ENCODE assay signal across 8 cellular contexts in genomic region chrX:10769165-10769564, GRCh38.
DNase-seq lines count a peak whose midpoint lies in the region; ATAC-seq and TF ChIP-seq lines count a peak whose summit lies in the region.
"Had no signal": no experiment of that assay in that cellular context is flagged by ENCODE, and none has a peak within 500 bp of the region (broad histone marks: within the 10 kb centered on the region; RNA-seq: fewer than 3 reads in every experiment).

No MANE protein-coding gene starts in this region.

- H3K27ac ChIP-seq in mesenchymal stem cell (ENCODE audit: low read length, poor library complexity, severe bottlenecking) = no peak overlapping the region
- no peak overlapping the region for H3K27ac ChIP-seq in CD4-positive, alpha-beta T cell (ENCODE audit: low read depth, low read length)

- H3K18ac ChIP-seq in mesenchymal stem cell (ENCODE audit: low read depth in 1 of 2, low read length in 2 of 2) = no peak overlapping the region

- no peak overlapping the region for H2AK5ac ChIP-seq in mesenchymal stem cell (ENCODE audit: low read length, severe bottlenecking)

- no peaks in the 10 kb centered on the region for H3K9me3 ChIP-seq in mesenchymal stem cell (ENCODE audit: control insufficient read depth, low read length)
- no peaks in the 10 kb centered on the region for H3K9me3 ChIP-seq in CD4-positive, alpha-beta T cell (ENCODE audit: control insufficient read depth, low read length)

- peak overlapping the region; percentile 81 for H3K9ac ChIP-seq in mesenchymal stem cell (ENCODE audit: low read length)

- no peaks in the 10 kb centered on the region for H3K79me1 ChIP-seq in mesenchymal stem cell (replicated peaks; ENCODE audit: low read length, poor library complexity, severe bottlenecking)

- peak; percentile 19 for DNase-seq in NCI-H2196 treated with DMSO at 0.1 percent for 48 hours (lab: John Stamatoyannopoulos, UW; ENCODE audit: unreplicated experiment)
- peak; percentile 8 to 53 for DNase-seq in T47D (ENCODE audit: low read depth in 1 of 2, low spot score in 1 of 2)
- peak; percentile 47 for DNase-seq in mesenchymal stem cell
- DNase-seq in CD4-positive, alpha-beta T cell = no peak
- no peak for DNase-seq in activated CD4-positive, CD25-positive, alpha-beta regulatory T cell (lab: John Stamatoyannopoulos, UW)

- TF ChIP-seq CTCF in GM12875 (IDR thresholded peaks at IDR 0.05; ENCODE audit: borderline replicate concordance, insufficient read depth, low read depth, low read length) = peak; percentile 43; the same call in 1 of the 2 replicates
- no peak for TF ChIP-seq CTCF in CD4-positive, alpha-beta T cell (IDR thresholded peaks at IDR 0.05)

- H3K23ac ChIP-seq in mesenchymal stem cell (ENCODE audit: low read length in 2 of 2) = no peak overlapping the region

- no peaks in the 10 kb centered on the region for H3K9me3 Mint-ChIP-seq in CD4-positive, alpha-beta T cell

- no peaks in the 10 kb centered on the region for H3K4me1 ChIP-seq in mesenchymal stem cell (ENCODE audit: control insufficient read depth, insufficient read depth, low read depth, low read length)

- POLR2A ChIA-PET in CD4-positive, alpha-beta T cell (lab: Charles Lee) = interaction anchor here (0.5 kb wide), 1 partner anchor 227 kb away, joined by 3 read pairs; no protein-coding TSS in a partner anchor

- no peak overlapping the region for H2BK120ac ChIP-seq in mesenchymal stem cell (ENCODE audit: low read depth, low read length)

- no peak overlapping the region for H3K4me3 Mint-ChIP-seq in CD4-positive, alpha-beta T cell
- H3K4me3 Mint-ChIP-seq: activated naive CD8-positive, alpha-beta T cell had no signal

- no peak overlapping the region for H2BK5ac ChIP-seq in mesenchymal stem cell (ENCODE audit: low read depth, low read length, poor library complexity, severe bottlenecking)

- H3K4ac ChIP-seq in mesenchymal stem cell (ENCODE audit: low read depth in 1 of 2, low read length in 2 of 2) = no peak overlapping the region

- H2BK15ac ChIP-seq in mesenchymal stem cell (ENCODE audit: low read depth, poor library complexity, severe bottlenecking) = no peak overlapping the region

- H3K4me2 ChIP-seq in mesenchymal stem cell (ENCODE audit: low read length, poor library complexity, severe bottlenecking) = no peak overlapping the region

- no peak overlapping the region for H2BK12ac ChIP-seq in mesenchymal stem cell (ENCODE audit: low read length in 2 of 2)

- no peak overlapping the region for H2AFZ ChIP-seq in mesenchymal stem cell (ENCODE audit: low read depth, low read length)

- no peak overlapping the region for H3K14ac ChIP-seq in mesenchymal stem cell (ENCODE audit: low read length in 2 of 2)

- intact Hi-C loops in CD4-positive, alpha-beta T cell (cut with DNase I, micrococcal nuclease) = no loop called here

- no peaks in the 10 kb centered on the region for H3K36me3 ChIP-seq in mesenchymal stem cell (ENCODE audit: control insufficient read depth in 1 of 2, insufficient read depth in 2 of 2, low read depth in 1 of 2, low read length in 2 of 2)

- in situ Hi-C loops in T47D (cut with HindIII; ENCODE audit: low pct_unique_long_range_greater_than_20kb, low sequenced_read_pairs) = no loop called here

- WGBS in mesenchymal stem cell = 0% methylated on average over 3 of the region's 3 CpGs

- H3K27me3 Mint-ChIP-seq in CD4-positive, alpha-beta T cell = no peaks in the 10 kb centered on the region
- H3K27me3 Mint-ChIP-seq: activated naive CD8-positive, alpha-beta T cell had no signal

- H4K8ac ChIP-seq in mesenchymal stem cell (ENCODE audit: low read length) = no peak overlapping the region

- no peak overlapping the region for H3K4me3 ChIP-seq in GM12875 (ENCODE audit: low read depth, low read length)
- peak overlapping the region in 1 of 2 experiments; percentile 29 for H3K4me3 ChIP-seq in mesenchymal stem cell (ENCODE audit: insufficient read depth in 1 of 2, low read depth in 1 of 2, low read length in 2 of 2)

- H4K91ac ChIP-seq in mesenchymal stem cell (ENCODE audit: low read length) = no peak overlapping the region

- CTCF ChIA-PET in CD4-positive, alpha-beta T cell (lab: Charles Lee) = no interaction called here

- H3K36me3 Mint-ChIP-seq in CD4-positive, alpha-beta T cell (ENCODE audit: low read depth) = no peaks in the 10 kb centered on the region
- H3K36me3 Mint-ChIP-seq: activated naive CD8-positive, alpha-beta T cell had no signal

- no peaks in the 10 kb centered on the region for H3K4me1 Mint-ChIP-seq in CD4-positive, alpha-beta T cell (ENCODE audit: low read depth)

- no peaks in the 10 kb centered on the region for H3K27me3 ChIP-seq in mesenchymal stem cell (ENCODE audit: control insufficient read depth in 1 of 2, insufficient read depth in 1 of 2, low read length in 2 of 2)
- H3K27me3 ChIP-seq in CD4-positive, alpha-beta T cell (ENCODE audit: control insufficient read depth, insufficient read depth, low read length) = no peaks in the 10 kb centered on the region

- peak; percentile 51 for ATAC-seq in HG02938 (IDR thresholded peaks at IDR 0.05; ENCODE audit: unreplicated experiment)
- no peak for ATAC-seq in CD4-positive, alpha-beta T cell (ENCODE audit: poor library complexity)

- no peak overlapping the region for H3K27ac Mint-ChIP-seq in CD4-positive, alpha-beta T cell
- H3K27ac Mint-ChIP-seq: activated naive CD8-positive, alpha-beta T cell had no signal

Comparison
In these comparisons a context has a peak if more than half of its experiments do, and no peak if none do; other contexts are left out.
1. DNase-seq: peak in NCI-H2196 treated with DMSO at 0.1 percent for 48 hours (single experiment), T47D (2 of 2) and mesenchymal stem cell (single experiment); none in CD4-positive, alpha-beta T cell (0 of 10) and activated CD4-positive, CD25-positive, alpha-beta regulatory T cell (0 of 4).